ENCODE assay signal across 8 cellular contexts in genomic region chr19:41310031-41310831, GRCh38. TPM values are rescaled to one million over a fixed set of nuclear protein-coding genes. Genes with fewer than 3 reads are reported as not detected.
DNase-seq lines count a peak whose midpoint lies in the region; ATAC-seq and TF ChIP-seq lines count a peak whose summit lies in the region.

Gene CCDC97, plus strand, starts transcription at chr19:41310172. Its CDS starts 139 bp downstream, at chr19:41310311.

- TF ChIP-seq POLR2A in breast epithelium (IDR thresholded peaks at IDR 0.05) (peak; percentile 47), spleen (IDR thresholded peaks at IDR 0.05) (peak; percentile 51 to 67 (median 59))

- TF ChIP-seq CTCF in 22Rv1 (IDR thresholded peaks at IDR 0.05): no peak
- TF ChIP-seq CTCF in WI38 (IDR thresholded peaks at IDR 0.05; ENCODE audit: low read depth, low read length): no peak
- TF ChIP-seq CTCF in breast epithelium (IDR thresholded peaks at IDR 0.05): no peak
- TF ChIP-seq CTCF in spleen (IDR thresholded peaks at IDR 0.05 in 8 of 11, conservative IDR thresholded peaks at IDR 0.05 in 3 of 11): peak in 1 of 11 experiments; percentile 20

- H3K36me3 ChIP-seq in breast epithelium: peaks cover 9% of the 10 kb centered on the region
- peaks cover 0 to 59% (median 43%) of the 10 kb centered on the region in 6 donors for H3K36me3 ChIP-seq in spleen

- no peaks in the 10 kb centered on the region for H3K9me3 ChIP-seq in breast epithelium
- no peaks in the 10 kb centered on the region for H3K9me3 ChIP-seq in spleen

- H3K4me1 ChIP-seq in breast epithelium (peaks cover 3 to 18% of the 10 kb centered on the region in 2 donors), spleen (peaks cover 48 to 92% (median 68%) of the 10 kb centered on the region in 6 donors)

- H3K27me3 ChIP-seq in breast epithelium: no peaks in the 10 kb centered on the region
- no peaks in the 10 kb centered on the region for H3K27me3 ChIP-seq in spleen (replicated peaks in 1 of 7)

- H3K4me3 ChIP-seq in WI38 (ENCODE audit: low read depth, low read length) (peak within 1 kb of the TSS; percentile 70), breast epithelium (peak within 1 kb of the TSS; percentile 74 to 94 (median 79)), spleen (peak within 1 kb of the TSS; percentile 56 to 86 (median 72))

- intact Hi-C loops in breast epithelium (cut with DNase I; ENCODE audit: low total_unique reads) (no loop called here), spleen (cut with DNase I; ENCODE audit: low total_unique reads) (loop anchor here (5.0 kb wide), 1 partner anchor 108 kb away; no protein-coding TSS in a partner anchor)

- peak within 1 kb of the TSS; percentile 89 for H3K27ac ChIP-seq in 22Rv1
- H3K27ac ChIP-seq in breast epithelium: peak within 1 kb of the TSS; percentile 96 to 98
- H3K27ac ChIP-seq in spleen: peak within 1 kb of the TSS; percentile 88 to 98 (median 97)

- 0 to 1% (median 0%) methylated on average over 25 to 47 of the region's 47 CpGs for WGBS in spleen, 5 donors

- ATAC-seq in GM18519 (IDR thresholded peaks at IDR 0.05; ENCODE audit: low FRiP score, unreplicated experiment) (peak; percentile 69), HG03095 (IDR thresholded peaks at IDR 0.05; ENCODE audit: unreplicated experiment) (peak; percentile 53)

- DNase-seq in NCI-H2196 (lab: John Stamatoyannopoulos, UW; ENCODE audit: unreplicated experiment): peak; percentile 84
- DNase-seq in breast epithelium (ENCODE audit: low spot score in 2 of 2): peak; percentile 71 to 82
- peak; percentile 92 for DNase-seq in iPS-NIHi7 (ENCODE audit: extremely low spot score)
- DNase-seq in spleen: peak; percentile 96

RNA-seq across cellular contexts. Expression of gene CCDC97, which starts in this region (rescaled TPM):
- total RNA-seq in breast epithelium: 10 to 100 TPM; 15.4 to 15.7 (median 15.4) TPM
- 10 to 100 TPM; 20.5 to 38.2 (median 29.7) TPM for total RNA-seq in spleen
- 10 to 100 TPM; 12.7 to 18.9 (median 14.5) TPM for polyA plus RNA-seq in spleen

Comparison
In these comparisons a context has a peak if more than half of its experiments do, and no peak if none do; other contexts are left out.
1. Peak in every context shown above with its lines: DNase-seq, ATAC-seq, H3K4me3 ChIP-seq and H3K27ac ChIP-seq.